Comparison of ENCODE assay signal across 13 cellular contexts in genomic region chr14:48575772-48576171, GRCh38.
"Had no signal": no experiment of that assay in that cellular context is flagged by ENCODE, and none has a peak within 500 bp of the region (broad histone marks: within the 10 kb centered on the region; RNA-seq: fewer than 3 reads in every experiment).

No MANE protein-coding gene starts in this region.

- H3K4me3 Mint-ChIP-seq: activated CD8-positive, alpha-beta T cell treated with anti-CD3 and anti-CD28 coated beads, Interleukin-2, amount 10 ng/mL, durations not matched to agents 7 days and 5 days; activated naive CD4-positive, alpha-beta T cell treated with anti-CD3 and anti-CD28 coated beads, Interleukin-2, amount 10 ng/mL, durations not matched to agents 7 days and 5 days; activated T-helper 17 cell treated with anti-CD3 and anti-CD28 coated beads, Interleukin-2, amount 50 U/mL, for 72 hours; nephron had no signal

- H3K36me3 Mint-ChIP-seq: activated naive CD4-positive, alpha-beta T cell treated with anti-CD3 and anti-CD28 coated beads, Interleukin-2, amount 10 ng/mL, durations not matched to agents 7 days and 5 days had no signal

- H3K27ac ChIP-seq: foreskin keratinocyte, heart left ventricle, sigmoid colon, upper lobe of left lung had no signal

- H3K27me3 Mint-ChIP-seq: activated naive CD4-positive, alpha-beta T cell treated with anti-CD3 and anti-CD28 coated beads, Interleukin-2, amount 10 ng/mL, durations not matched to agents 7 days and 5 days; activated T-helper 17 cell treated with anti-CD3 and anti-CD28 coated beads, Interleukin-2, amount 50 U/mL, for 72 hours had no signal

- H3K36me3 ChIP-seq: heart left ventricle, sigmoid colon, upper lobe of left lung had no signal

- DNase-seq: activated CD4-positive, alpha-beta T cell treated with anti-CD3 and anti-CD28 coated beads for 4 hours; activated CD8-positive, alpha-beta T cell treated with anti-CD3 and anti-CD28 coated beads, Interleukin-2, amount 10 ng/mL, durations not matched to agents 7 days and 5 days; activated naive CD4-positive, alpha-beta T cell treated with anti-CD3 and anti-CD28 coated beads, Interleukin-2, amount 10 ng/mL, durations not matched to agents 7 days and 5 days; foreskin keratinocyte; heart left ventricle; mesendoderm; sigmoid colon; stimulated activated CD4-positive, alpha-beta T cell treated with anti-CD3 and anti-CD28 coated beads, Interleukin-2, amount 100 ng/mL, for 24 hours; stimulated activated naive CD4-positive, alpha-beta T cell treated with Interleukin-2 at 50 U/mL for 16 hours; T-helper 9 cell; upper lobe of left lung had no signal

- H3K27me3 ChIP-seq: foreskin keratinocyte, heart left ventricle, sigmoid colon, upper lobe of left lung had no signal

- H3K27ac Mint-ChIP-seq: activated CD8-positive, alpha-beta T cell treated with anti-CD3 and anti-CD28 coated beads, Interleukin-2, amount 10 ng/mL, durations not matched to agents 7 days and 5 days; activated naive CD4-positive, alpha-beta T cell treated with anti-CD3 and anti-CD28 coated beads, Interleukin-2, amount 10 ng/mL, durations not matched to agents 7 days and 5 days; activated T-helper 17 cell treated with anti-CD3 and anti-CD28 coated beads, Interleukin-2, amount 50 U/mL, for 72 hours; nephron had no signal

- H3K9me3 ChIP-seq: sigmoid colon had no signal

- H3K4me1 Mint-ChIP-seq: activated naive CD4-positive, alpha-beta T cell treated with anti-CD3 and anti-CD28 coated beads, Interleukin-2, amount 10 ng/mL, durations not matched to agents 7 days and 5 days; activated T-helper 17 cell treated with anti-CD3 and anti-CD28 coated beads, Interleukin-2, amount 50 U/mL, for 72 hours had no signal

- ATAC-seq: activated CD8-positive, alpha-beta T cell treated with anti-CD3 and anti-CD28 coated beads, Interleukin-2, amount 10 ng/mL, durations not matched to agents 7 days and 5 days; activated T-helper 17 cell treated with anti-CD3 and anti-CD28 coated beads, Interleukin-2, amount 50 U/mL, for 72 hours; foreskin keratinocyte; heart left ventricle had no signal

- H3K4me1 ChIP-seq: foreskin keratinocyte, heart left ventricle, sigmoid colon, upper lobe of left lung had no signal

- H3K4me3 ChIP-seq: heart left ventricle, sigmoid colon, upper lobe of left lung had no signal
